ENCODE assay signal across 8 cellular contexts in genomic region chr1:148038462-148039333, GRCh38.
DNase-seq lines count a peak whose midpoint lies in the region; ATAC-seq and TF ChIP-seq lines count a peak whose summit lies in the region.
"Not testable (repeated sequence)": the region's sequence is repeated elsewhere in the genome, so short reads cannot be mapped to it uniquely, and the experiment has no call there.

No MANE protein-coding gene starts in this region.

- not testable (repeated sequence) for H3K9me3 Mint-ChIP-seq in activated naive CD8-positive, alpha-beta T cell (ENCODE audit: low read depth)

- not testable (repeated sequence) for H3K9ac ChIP-seq in SK-N-MC (ENCODE audit: insufficient read length)

- not testable (repeated sequence) for H3K36me3 ChIP-seq in SK-N-MC (ENCODE audit: insufficient read depth, low read length)

- peak overlapping the region; percentile 75 for H3K4me3 Mint-ChIP-seq in activated naive CD8-positive, alpha-beta T cell

- H3K4me3 ChIP-seq in NB4 (ENCODE audit: low read depth, low read length), result peak overlapping the region; percentile 34
- H3K4me3 ChIP-seq in SK-N-MC, result peak overlapping the region; percentile 51

- not testable (repeated sequence) for H3K9me3 ChIP-seq in SK-N-MC (ENCODE audit: low read depth, low read length)

- in situ Hi-C loops in GM13976 (cut with MboI; ENCODE audit: low sequenced_read_pairs, unreplicated experiment), result not testable (repeated sequence)

- not testable (repeated sequence) for H3K27me3 Mint-ChIP-seq in activated naive CD8-positive, alpha-beta T cell

- intact Hi-C loops in Right ventricle myocardium inferior (cut with DNase I), result not testable (repeated sequence)

- not testable (repeated sequence) for H3K27ac ChIP-seq in SK-N-MC

- DNase-seq in GM13976 (ENCODE audit: low spot score), result peak; percentile 56
- peak; percentile 94 for DNase-seq in NB4 (ENCODE audit: low read depth)
- not testable (repeated sequence) for DNase-seq in SK-N-MC (ENCODE audit: low read depth, low spot score); Right ventricle myocardium inferior (ENCODE audit: missing footprints)
- DNase-seq in pons (ENCODE audit: low spot score), result peak; percentile 90
- peak; percentile 73 for DNase-seq in ureter (ENCODE audit: low spot score)

- peak; percentile 81 for ATAC-seq in HG02642 (IDR thresholded peaks at IDR 0.05; ENCODE audit: poor library complexity, unreplicated experiment)
- ATAC-seq in Right ventricle myocardium inferior, result peak; percentile 91

- H3K4me1 Mint-ChIP-seq in activated naive CD8-positive, alpha-beta T cell (ENCODE audit: low read depth), result not testable (repeated sequence)

- not testable (repeated sequence) for TF ChIP-seq CTCF in GM13976 (IDR thresholded peaks at IDR 0.05; ENCODE audit: borderline replicate concordance, control extremely low read depth, extremely low read depth, insufficient read depth, missing control alignments); NB4 (IDR thresholded peaks at IDR 0.05; ENCODE audit: low read depth, low read length)

- not testable (repeated sequence) for H3K36me3 Mint-ChIP-seq in activated naive CD8-positive, alpha-beta T cell

- not testable (repeated sequence) for TF ChIP-seq POLR2A in NB4 (IDR thresholded peaks at IDR 0.05; ENCODE audit: extremely low read depth, insufficient read length)

- H3K27ac Mint-ChIP-seq in activated naive CD8-positive, alpha-beta T cell, result peak overlapping the region; percentile 98
